Comparison of ENCODE assay signal across 8 cellular contexts in the genomic region with DNA sequence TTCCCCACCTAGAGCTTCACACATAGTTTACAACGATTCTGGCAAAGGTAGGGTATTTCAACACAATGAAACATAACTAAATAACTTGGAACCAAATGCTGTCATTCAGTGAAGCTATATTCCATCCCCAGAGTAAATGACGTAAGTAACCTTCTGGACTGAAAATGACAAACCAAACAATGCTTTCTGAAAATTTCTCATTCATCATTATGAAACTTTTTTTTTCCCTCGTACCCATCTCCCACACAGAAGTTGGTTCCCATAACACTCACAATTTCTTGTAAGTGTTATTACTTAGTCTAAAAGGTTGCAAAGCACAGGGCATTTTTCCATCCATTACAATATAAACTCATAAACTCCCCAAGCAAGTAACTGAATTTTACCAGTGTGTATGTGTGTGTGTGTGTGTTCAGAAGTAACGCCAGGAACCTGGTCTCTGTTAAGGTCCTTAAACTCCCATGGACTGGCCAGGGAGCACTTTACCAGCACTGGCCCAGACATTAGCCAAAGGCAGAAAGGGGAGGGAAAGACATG. TPM values are rescaled to one million over a fixed set of nuclear protein-coding genes. Genes with fewer than 3 reads are reported as not detected.
DNase-seq lines count a peak whose midpoint lies in the region; ATAC-seq and TF ChIP-seq lines count a peak whose summit lies in the region.

No MANE protein-coding gene starts in this region.

- peak overlapping the region; percentile 61 for H3K4me3 Mint-ChIP-seq in activated CD4-positive, alpha-beta memory T cell treated with anti-CD3 and anti-CD28 coated beads for 36 hours
- H3K4me3 Mint-ChIP-seq in naive thymus-derived CD8-positive, alpha-beta T cell: peak overlapping the region in 2 of 10 donors; percentile 41 to 63
- H3K4me3 Mint-ChIP-seq in type B pancreatic cell: no peak overlapping the region

- CTCF ChIA-PET in activated CD4-positive, alpha-beta memory T cell treated with anti-CD3 and anti-CD28 coated beads for 36 hours (lab: Charles Lee): interaction anchor here (1.0 to 2.0 kb wide), 3 partner anchors 10 to 341 kb away, joined by 3 to 10 read pairs (median 3); no protein-coding TSS in a partner anchor

- TF ChIP-seq CTCF in type B pancreatic cell (conservative IDR thresholded peaks at IDR 0.05): no peak

- H3K27ac Mint-ChIP-seq in activated CD4-positive, alpha-beta memory T cell treated with anti-CD3 and anti-CD28 coated beads for 36 hours: peak overlapping the region; percentile 100
- peak overlapping the region in 7 of 10 donors; percentile 33 to 92 (median 68) for H3K27ac Mint-ChIP-seq in naive thymus-derived CD8-positive, alpha-beta T cell
- H3K27ac Mint-ChIP-seq in type B pancreatic cell: no peak overlapping the region

- no peaks in the 10 kb centered on the region for H3K9me3 Mint-ChIP-seq in activated CD4-positive, alpha-beta memory T cell treated with anti-CD3 and anti-CD28 coated beads for 36 hours
- H3K9me3 Mint-ChIP-seq in naive thymus-derived CD8-positive, alpha-beta T cell: peaks cover 0 to 2% (median 0%) of the 10 kb centered on the region in 9 donors
- H3K9me3 Mint-ChIP-seq in type B pancreatic cell: no peaks in the 10 kb centered on the region

- ATAC-seq in GM18867 (IDR thresholded peaks at IDR 0.05; ENCODE audit: unreplicated experiment) (peak; percentile 37), GM21786 (IDR thresholded peaks at IDR 0.05; ENCODE audit: unreplicated experiment) (peak; percentile 47)
- no peak for ATAC-seq in naive thymus-derived CD8-positive, alpha-beta T cell

- peaks cover 87% of the 10 kb centered on the region for H3K4me1 Mint-ChIP-seq in activated CD4-positive, alpha-beta memory T cell treated with anti-CD3 and anti-CD28 coated beads for 36 hours (ENCODE audit: low read depth)
- peaks cover 50 to 85% (median 80%) of the 10 kb centered on the region in 4 donors for H3K4me1 Mint-ChIP-seq in naive thymus-derived CD8-positive, alpha-beta T cell
- peaks cover 24% of the 10 kb centered on the region for H3K4me1 Mint-ChIP-seq in type B pancreatic cell (ENCODE audit: unreplicated experiment)

- H3K36me3 Mint-ChIP-seq in activated CD4-positive, alpha-beta memory T cell treated with anti-CD3 and anti-CD28 coated beads for 36 hours: peaks cover 56% of the 10 kb centered on the region
- peaks cover 27 to 53% (median 31%) of the 10 kb centered on the region in 3 donors for H3K36me3 Mint-ChIP-seq in naive thymus-derived CD8-positive, alpha-beta T cell
- peaks cover 51% of the 10 kb centered on the region for H3K36me3 Mint-ChIP-seq in type B pancreatic cell

- POLR2A ChIA-PET in activated CD4-positive, alpha-beta memory T cell treated with anti-CD3 and anti-CD28 coated beads for 36 hours (lab: Charles Lee): interaction anchor here (0.5 to 3.4 kb wide), 6 partner anchors 8 to 601 kb away, joined by 3 to 23 read pairs (median 5); partner anchors contain the start of gene CBLB
- POLR2A ChIA-PET in naive thymus-derived CD8-positive, alpha-beta T cell (lab: Charles Lee): no interaction called here

- DNase-seq in activated CD4-positive, alpha-beta memory T cell treated with anti-CD3 and anti-CD28 coated beads for 36 hours: peak; percentile 18
- DNase-seq in naive thymus-derived CD8-positive, alpha-beta T cell: no peak
- DNase-seq in NCI-H526 (lab: John Stamatoyannopoulos, UW) (no peak), type B pancreatic cell (ENCODE audit: extremely low spot score, unreplicated experiment) (no peak), NCI-H2227 treated with DMSO at 0.1 percent for 48 hours (lab: John Stamatoyannopoulos, UW) (no peak), NCI-H128 (lab: John Stamatoyannopoulos, UW; ENCODE audit: unreplicated experiment) (no peak)

- H3K27me3 Mint-ChIP-seq in activated CD4-positive, alpha-beta memory T cell treated with anti-CD3 and anti-CD28 coated beads for 36 hours: no peaks in the 10 kb centered on the region
- H3K27me3 Mint-ChIP-seq in naive thymus-derived CD8-positive, alpha-beta T cell: no peaks in the 10 kb centered on the region
- H3K27me3 Mint-ChIP-seq in type B pancreatic cell: no peaks in the 10 kb centered on the region

- intact Hi-C loops in activated CD4-positive, alpha-beta memory T cell treated with anti-CD3 and anti-CD28 coated beads for 36 hours (cut with micrococcal nuclease): loop anchor here (1.0 to 5.0 kb wide), 13 partner anchors 10 to 780 kb away; no protein-coding TSS in a partner anchor

RNA-seq across cellular contexts. Expression of gene CBLB, which starts 41.6 kb away (rescaled TPM):
- 10 to 100 TPM; 86.1 to 88.2 TPM for total RNA-seq in activated CD4-positive, alpha-beta memory T cell treated with anti-CD3 and anti-CD28 coated beads for 36 hours
- 100 to 1,000 TPM; 106 to 108 TPM for total RNA-seq in naive thymus-derived CD8-positive, alpha-beta T cell
- polyA plus RNA-seq in naive thymus-derived CD8-positive, alpha-beta T cell: 10 to 100 TPM; 32.1 to 36.6 (median 34.2) TPM
- total RNA-seq in type B pancreatic cell (ENCODE audit: low replicate concordance): 50.6 and 57.0 TPM in 2 replicates

Comparison
In these comparisons a context has a peak if more than half of its experiments do, and no peak if none do; other contexts are left out.
1. ATAC-seq: peak in GM18867 (single experiment) and GM21786 (single experiment); none in naive thymus-derived CD8-positive, alpha-beta T cell (0 of 2).